In genomic region chr1:61056674-61057439, GRCh38 we compare ENCODE assay signal across 8 cellular contexts. TPM values are rescaled to one million over a fixed set of nuclear protein-coding genes. Genes with fewer than 3 reads are reported as not detected.
DNase-seq lines count a peak whose midpoint lies in the region; ATAC-seq and TF ChIP-seq lines count a peak whose summit lies in the region.

No MANE protein-coding gene starts in this region.

- no TSS peak for BruUV-seq in OCI-LY7 (replicated peaks; lab: Mats Ljungman, UMichigan)

- CTCF ChIA-PET in OCI-LY7 (lab: Charles Lee; ENCODE audit: unreplicated experiment): no interaction called here

- TF ChIP-seq CTCF in OCI-LY7 (conservative IDR thresholded peaks at IDR 0.05; ENCODE audit: low read length) (no peak), heart left ventricle (IDR thresholded peaks at IDR 0.05) (no peak), osteocyte (IDR thresholded peaks at IDR 0.05) (no peak)

- peaks cover 11% of the 10 kb centered on the region for H3K27me3 Mint-ChIP-seq in osteocyte (ENCODE audit: unreplicated experiment)

- H3K9me3 Mint-ChIP-seq in osteocyte (ENCODE audit: unreplicated experiment): no peaks in the 10 kb centered on the region

- peak overlapping the region; percentile 92 for H3K4me3 Mint-ChIP-seq in osteocyte (ENCODE audit: unreplicated experiment)

- H3K9me3 ChIP-seq in OCI-LY7 (ENCODE audit: low read length): no peaks in the 10 kb centered on the region
- H3K9me3 ChIP-seq in heart left ventricle: no peaks in the 10 kb centered on the region

- no peaks in the 10 kb centered on the region for H3K79me2 ChIP-seq in OCI-LY7 (ENCODE audit: insufficient read depth, low read depth, low read length)

- peak overlapping the region; percentile 72 for H3K4me3 ChIP-seq in OCI-LY7 (ENCODE audit: low read depth, low read length, poor library complexity, severe bottlenecking)
- peak overlapping the region; percentile 38 to 92 (median 72) for H3K4me3 ChIP-seq in heart left ventricle

- ATAC-seq in heart left ventricle: peak; percentile 30 to 69 (median 61)
- ATAC-seq in GM21515 (IDR thresholded peaks at IDR 0.05; ENCODE audit: unreplicated experiment): no peak

- peaks cover 13% of the 10 kb centered on the region for H3K4me1 ChIP-seq in OCI-LY7 (ENCODE audit: insufficient read depth, low read length, poor library complexity, severe bottlenecking)
- H3K4me1 ChIP-seq in heart left ventricle: peaks cover 0 to 57% (median 34%) of the 10 kb centered on the region in 12 donors

- H3K27ac Mint-ChIP-seq in osteocyte (ENCODE audit: unreplicated experiment): peak overlapping the region; percentile 72

- intact Hi-C loops in OCI-LY7 (cut with micrococcal nuclease; ENCODE audit: unreplicated experiment): loop anchor here (2.0 to 10.0 kb wide), 2 partner anchors 20 to 688 kb away; partner anchors contain the start of gene PATJ
- intact Hi-C loops in heart left ventricle (cut with DNase I): loop anchor here in 8 of 10 donors (1.0 to 10.0 kb wide), 8 partner anchors 20 to 798 kb away; partner anchors contain the start of gene PATJ (in 1 of the 8)

- H3K36me3 Mint-ChIP-seq in osteocyte (ENCODE audit: unreplicated experiment): no peaks in the 10 kb centered on the region

- no peak for TF ChIP-seq POLR2A in heart left ventricle (IDR thresholded peaks at IDR 0.05)

- peaks cover 0 to 5% (median 0%) of the 10 kb centered on the region in 9 donors for H3K27me3 ChIP-seq in heart left ventricle

- POLR2A ChIA-PET in OCI-LY7 (lab: Charles Lee): interaction anchor here (2.3 kb wide), 1 partner anchor 20 kb away, joined by 11 read pairs; no protein-coding TSS in a partner anchor

- no peaks in the 10 kb centered on the region for H3K9me2 ChIP-seq in OCI-LY7 (ENCODE audit: insufficient read depth, low read length)

- peak overlapping the region; percentile 93 for H2AFZ ChIP-seq in OCI-LY7 (ENCODE audit: low read length)

- peaks cover 32% of the 10 kb centered on the region for H3K4me1 Mint-ChIP-seq in osteocyte (ENCODE audit: unreplicated experiment)

- H3K27ac ChIP-seq in OCI-LY7 (ENCODE audit: low read depth, low read length, poor library complexity, severe bottlenecking) (no peak overlapping the region), heart left ventricle (peak overlapping the region; percentile 68 to 99 (median 92))

- H3K36me3 ChIP-seq in OCI-LY7 (ENCODE audit: insufficient read depth, low read length): no peaks in the 10 kb centered on the region
- no peaks in the 10 kb centered on the region for H3K36me3 ChIP-seq in heart left ventricle

- peak; percentile 50 for DNase-seq in activated T-cell treated with anti-CD3 and anti-CD28 coated beads, Interleukin-2, amount 50 U/mL, for 1 hour
- DNase-seq in activated T-cell treated with anti-CD3 and anti-CD28 coated beads for 4 hours (no peak), OCI-LY7 (ENCODE audit: low spot score) (peak; percentile 43), amniotic epithelial cell (ENCODE audit: low read depth) (peak; percentile 25), heart left ventricle (peak; percentile 55 to 78 (median 61)), osteocyte (ENCODE audit: extremely low spot score, unreplicated experiment) (no peak), middle frontal gyrus (ENCODE audit: extremely low spot score, low spot score) (no peak)

- H4K20me1 ChIP-seq in OCI-LY7 (ENCODE audit: insufficient read depth, low read length): no peaks in the 10 kb centered on the region

- peak overlapping the region; percentile 93 for H3K4me2 ChIP-seq in OCI-LY7 (ENCODE audit: low read length)

- 1 to 3% (median 2%) methylated on average over 49 of the region's 49 CpGs for WGBS in heart left ventricle, 4 donors

RNA-seq across cellular contexts. Expression of gene NFIA, which starts 25.5 kb away (rescaled TPM):
- total RNA-seq in OCI-LY7 (2014; rRNA removed; shearing (Covaris generic)): 2.8 and 7.8 TPM in 2 replicates
- total RNA-seq in OCI-LY7 (2022) (16.4 and 18.8 TPM in 2 replicates), heart left ventricle (100 to 1,000 TPM in 2 of 9 donors, 10 to 100 TPM in 7; 76.6 to 121 (median 98.5) TPM), osteocyte (43.3 and 46.7 TPM in 2 replicates)
- polyA plus RNA-seq in heart left ventricle: 10 to 100 TPM; 12.7 to 24.3 TPM

Comparison
In these comparisons a context has a peak if more than half of its experiments do, and no peak if none do; other contexts are left out.
1. DNase-seq: peak in activated T-cell treated with anti-CD3 and anti-CD28 coated beads, Interleukin-2, amount 50 U/mL, for 1 hour (single experiment), OCI-LY7 (single experiment), amniotic epithelial cell (single experiment) and heart left ventricle (5 of 5); none in activated T-cell treated with anti-CD3 and anti-CD28 coated beads for 4 hours (single experiment), osteocyte (single experiment) and middle frontal gyrus (single experiment).